ENCODE assay signal across 9 cellular contexts in the genomic region with DNA sequence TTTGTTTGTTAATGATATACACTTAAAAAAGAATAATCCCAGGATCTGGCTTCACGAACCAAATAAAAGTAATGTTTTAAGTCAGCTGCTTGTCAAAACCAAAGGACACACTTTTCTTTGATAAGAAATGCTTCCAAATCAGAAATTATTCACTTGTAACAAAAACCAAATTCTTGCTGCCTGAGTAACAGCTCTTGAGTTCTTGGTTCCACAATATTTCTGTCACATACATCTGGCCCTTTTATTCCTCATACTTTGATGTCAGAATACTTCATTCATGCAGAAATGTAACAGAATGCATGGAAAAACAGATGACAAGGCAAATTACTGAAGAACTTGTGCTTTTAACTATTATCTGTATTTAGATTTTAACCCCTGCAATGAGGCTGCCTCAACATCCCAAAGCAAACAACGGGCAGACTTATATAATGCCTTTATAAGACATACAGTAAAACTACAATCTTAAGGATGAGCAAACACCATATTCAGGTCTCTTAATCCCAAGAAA. TPM values are rescaled to one million over a fixed set of nuclear protein-coding genes. Genes with fewer than 3 reads are reported as not detected.
DNase-seq lines count a peak whose midpoint lies in the region; ATAC-seq and TF ChIP-seq lines count a peak whose summit lies in the region.
"Had no signal": no experiment of that assay in that cellular context is flagged by ENCODE, and none has a peak within 500 bp of the region (broad histone marks: within the 10 kb centered on the region; RNA-seq: fewer than 3 reads in every experiment).

No MANE protein-coding gene starts in this region.

- H3K27me3 ChIP-seq in foreskin keratinocyte, result no peaks in the 10 kb centered on the region
- H3K27me3 ChIP-seq in stomach smooth muscle (ENCODE audit: control insufficient read depth in 1 of 2, insufficient read depth in 2 of 2, low read length in 2 of 2), result no peaks in the 10 kb centered on the region
- H3K27me3 ChIP-seq: Peyer's patch had no signal

- POLR2A ChIA-PET in WTC11 (lab: Charles Lee), result interaction anchor here (0.9 kb wide), 1 partner anchor 792 kb away, joined by 3 read pairs; no protein-coding TSS in a partner anchor

- H3K27ac ChIP-seq in foreskin keratinocyte (peak overlapping the region; percentile 10), stomach smooth muscle (ENCODE audit: low read length) (no peak overlapping the region)

- no peaks in the 10 kb centered on the region for H3K9me3 ChIP-seq in stomach smooth muscle (ENCODE audit: control insufficient read depth in 2 of 2, low read length in 2 of 2)
- H3K9me3 ChIP-seq: Peyer's patch had no signal

- no peaks in the 10 kb centered on the region for H3K27me3 Mint-ChIP-seq in activated CD8-positive, alpha-beta memory T cell treated with anti-CD3 and anti-CD28 coated beads, Interleukin-2, amount 10 ng/mL, durations not matched to agents 7 days and 5 days
- no peaks in the 10 kb centered on the region; the same call in 1 of the 2 replicates for H3K27me3 Mint-ChIP-seq in WTC11 (ENCODE audit: low read depth)

- H3K9ac ChIP-seq in stomach smooth muscle (ENCODE audit: low read length in 2 of 2), result peak overlapping the region in 1 of 2 donors; percentile 99

- peaks cover 48% of the 10 kb centered on the region for H3K4me1 Mint-ChIP-seq in activated CD8-positive, alpha-beta memory T cell treated with anti-CD3 and anti-CD28 coated beads, Interleukin-2, amount 10 ng/mL, durations not matched to agents 7 days and 5 days
- peaks cover 41% of the 10 kb centered on the region for H3K4me1 Mint-ChIP-seq in WTC11

- TF ChIP-seq CTCF in WTC11 (IDR thresholded peaks at IDR 0.05), result no peak
- no peak for TF ChIP-seq CTCF in foreskin keratinocyte (conservative IDR thresholded peaks at IDR 0.05)

- peak overlapping the region; percentile 97 for H3K4me3 Mint-ChIP-seq in activated CD8-positive, alpha-beta memory T cell treated with anti-CD3 and anti-CD28 coated beads, Interleukin-2, amount 10 ng/mL, durations not matched to agents 7 days and 5 days
- H3K4me3 Mint-ChIP-seq in WTC11, result peak overlapping the region; percentile 100

- peaks cover 25% of the 10 kb centered on the region for H3K4me1 ChIP-seq in foreskin keratinocyte
- peaks cover 6% of the 10 kb centered on the region for H3K4me1 ChIP-seq in stomach smooth muscle (ENCODE audit: control insufficient read depth, insufficient read depth, low read length)

- CTCF ChIA-PET in activated CD8-positive, alpha-beta memory T cell treated with anti-CD3 and anti-CD28 coated beads, Interleukin-2, amount 10 ng/mL, durations not matched to agents 7 days and 5 days (lab: Charles Lee), result interaction anchor here (0.7 to 5.7 kb wide), 10 partner anchors 25 to 255 kb away, joined by 3 to 34 read pairs (median 4); partner anchors contain the start of genes METTL13 and PRRC2C
- CTCF ChIA-PET in WTC11 (lab: Charles Lee), result interaction anchor here (0.6 to 5.0 kb wide), 5 partner anchors 8 to 99 kb away, joined by 3 to 35 read pairs (median 4); no protein-coding TSS in a partner anchor

- no peaks in the 10 kb centered on the region for H3K9me3 Mint-ChIP-seq in activated CD8-positive, alpha-beta memory T cell treated with anti-CD3 and anti-CD28 coated beads, Interleukin-2, amount 10 ng/mL, durations not matched to agents 7 days and 5 days (ENCODE audit: low read depth)
- H3K9me3 Mint-ChIP-seq in WTC11, result no peaks in the 10 kb centered on the region

- peak overlapping the region; percentile 98 for H3K27ac Mint-ChIP-seq in activated CD8-positive, alpha-beta memory T cell treated with anti-CD3 and anti-CD28 coated beads, Interleukin-2, amount 10 ng/mL, durations not matched to agents 7 days and 5 days
- H3K27ac Mint-ChIP-seq in WTC11, result no peak overlapping the region

- H3K36me3 ChIP-seq in stomach smooth muscle (ENCODE audit: control insufficient read depth in 2 of 2, insufficient read depth in 2 of 2, low read length in 2 of 2), result peaks cover 12 to 14% of the 10 kb centered on the region in 2 donors

- no peak for ATAC-seq in activated CD8-positive, alpha-beta memory T cell treated with anti-CD3 and anti-CD28 coated beads, Interleukin-2, amount 10 ng/mL, durations not matched to agents 7 days and 5 days
- no peak for ATAC-seq in WTC11
- no peak for ATAC-seq in foreskin keratinocyte
- ATAC-seq in HG02973 (IDR thresholded peaks at IDR 0.05; ENCODE audit: unreplicated experiment), result no peak

- peak overlapping the region; percentile 96 to 99 for H3K4me3 ChIP-seq in stomach smooth muscle (ENCODE audit: low read length in 2 of 2)

- H3K36me3 Mint-ChIP-seq in activated CD8-positive, alpha-beta memory T cell treated with anti-CD3 and anti-CD28 coated beads, Interleukin-2, amount 10 ng/mL, durations not matched to agents 7 days and 5 days, result peaks cover 22% of the 10 kb centered on the region
- peaks cover 14% of the 10 kb centered on the region for H3K36me3 Mint-ChIP-seq in WTC11

- DNase-seq in activated CD8-positive, alpha-beta memory T cell treated with anti-CD3 and anti-CD28 coated beads, Interleukin-2, amount 10 ng/mL, durations not matched to agents 7 days and 5 days, result no peak
- DNase-seq in activated CD8-positive, alpha-beta memory T cell treated with anti-CD3 and anti-CD28 coated beads, Interleukin-2, amount 50 U/mL, for 48 hours, result no peak
- DNase-seq in WTC11 (ENCODE audit: low spot score), result no peak
- no peak for DNase-seq in foreskin keratinocyte
- DNase-seq in inferior parietal cortex (ENCODE audit: extremely low spot score), result no peak
- no peak for DNase-seq in anterior cingulate cortex (lab: John Stamatoyannopoulos, UW)

TF ChIP-seq in WTC11, 78 proteins besides CTCF, POLR2A, EP300 and RAD21 (continues in another document):
- no peak for TF ChIP-seq PRRX2 (CRISPR knock-in tag; IDR thresholded peaks at IDR 0.05)
- TF ChIP-seq USF1 (CRISPR knock-in tag; IDR thresholded peaks at IDR 0.05), result no peak
- no peak for TF ChIP-seq ZNF232 (CRISPR knock-in tag; IDR thresholded peaks at IDR 0.05)
- TF ChIP-seq, protein P1, sequence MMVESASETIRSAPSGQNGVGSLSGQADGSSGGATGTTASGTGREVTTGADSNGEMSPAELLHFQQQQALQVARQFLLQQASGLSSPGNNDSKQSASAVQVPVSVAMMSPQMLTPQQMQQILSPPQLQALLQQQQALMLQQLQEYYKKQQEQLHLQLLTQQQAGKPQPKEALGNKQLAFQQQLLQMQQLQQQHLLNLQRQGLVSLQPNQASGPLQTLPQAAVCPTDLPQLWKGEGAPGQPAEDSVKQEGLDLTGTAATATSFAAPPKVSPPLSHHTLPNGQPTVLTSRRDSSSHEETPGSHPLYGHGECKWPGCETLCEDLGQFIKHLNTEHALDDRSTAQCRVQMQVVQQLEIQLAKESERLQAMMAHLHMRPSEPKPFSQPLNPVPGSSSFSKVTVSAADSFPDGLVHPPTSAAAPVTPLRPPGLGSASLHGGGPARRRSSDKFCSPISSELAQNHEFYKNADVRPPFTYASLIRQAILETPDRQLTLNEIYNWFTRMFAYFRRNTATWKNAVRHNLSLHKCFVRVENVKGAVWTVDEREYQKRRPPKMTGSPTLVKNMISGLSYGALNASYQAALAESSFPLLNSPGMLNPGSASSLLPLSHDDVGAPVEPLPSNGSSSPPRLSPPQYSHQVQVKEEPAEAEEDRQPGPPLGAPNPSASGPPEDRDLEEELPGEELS (CRISPR knock-in tag; IDR thresholded peaks at IDR 0.05), result no peak
- no peak for TF ChIP-seq CREB1 (CRISPR knock-in tag; IDR thresholded peaks at IDR 0.05)
- no peak for TF ChIP-seq ZNF317 (CRISPR knock-in tag; IDR thresholded peaks at IDR 0.05; ENCODE audit: borderline replicate concordance, low read depth)
- no peak for TF ChIP-seq CREM (CRISPR knock-in tag; IDR thresholded peaks at IDR 0.05)
- TF ChIP-seq, protein P2, sequence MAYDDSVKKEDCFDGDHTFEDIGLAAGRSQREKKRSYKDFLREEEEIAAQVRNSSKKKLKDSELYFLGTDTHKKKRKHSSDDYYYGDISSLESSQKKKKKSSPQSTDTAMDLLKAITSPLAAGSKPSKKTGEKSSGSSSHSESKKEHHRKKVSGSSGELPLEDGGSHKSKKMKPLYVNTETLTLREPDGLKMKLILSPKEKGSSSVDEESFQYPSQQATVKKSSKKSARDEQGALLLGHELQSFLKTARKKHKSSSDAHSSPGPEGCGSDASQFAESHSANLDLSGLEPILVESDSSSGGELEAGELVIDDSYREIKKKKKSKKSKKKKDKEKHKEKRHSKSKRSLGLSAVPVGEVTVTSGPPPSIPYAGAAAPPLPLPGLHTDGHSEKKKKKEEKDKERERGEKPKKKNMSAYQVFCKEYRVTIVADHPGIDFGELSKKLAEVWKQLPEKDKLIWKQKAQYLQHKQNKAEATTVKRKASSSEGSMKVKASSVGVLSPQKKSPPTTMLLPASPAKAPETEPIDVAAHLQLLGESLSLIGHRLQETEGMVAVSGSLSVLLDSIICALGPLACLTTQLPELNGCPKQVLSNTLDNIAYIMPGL (CRISPR knock-in tag; IDR thresholded peaks at IDR 0.05), result no peak

RNA-seq across cellular contexts. Expression of gene VAMP4, which starts 1.5 kb away (rescaled TPM):
- total RNA-seq in activated CD8-positive, alpha-beta memory T cell treated with anti-CD3 and anti-CD28 coated beads, Interleukin-2, amount 10 ng/mL, durations not matched to agents 7 days and 5 days, result 10 to 100 TPM; 12.5 to 16.9 TPM
- total RNA-seq in WTC11 (2021) (8.9 to 11.4 TPM (median 9.4 TPM) in 3 replicates), foreskin keratinocyte (8.1 and 9.2 TPM in 2 replicates)
- polyA plus RNA-seq in foreskin keratinocyte, result 7.8 and 8.2 TPM in 2 replicates

RNA-seq across cellular contexts. Expression of gene METTL13, which starts 41.0 kb away (rescaled TPM):
- total RNA-seq in activated CD8-positive, alpha-beta memory T cell treated with anti-CD3 and anti-CD28 coated beads, Interleukin-2, amount 10 ng/mL, durations not matched to agents 7 days and 5 days, result 10 to 100 TPM; 47.0 to 56.4 TPM
- total RNA-seq in WTC11 (2021), result 40.4 to 46.5 TPM (median 43.6 TPM) in 3 replicates
- total RNA-seq in foreskin keratinocyte, result 31.3 and 32.5 TPM in 2 replicates
- 31.8 and 35.3 TPM in 2 replicates for polyA plus RNA-seq in foreskin keratinocyte
